11 cellular contexts compared by ENCODE assay signal in genomic region chr13:50914848-50915247, GRCh38. TPM values are rescaled to one million over a fixed set of nuclear protein-coding genes. Genes with fewer than 3 reads are reported as not detected.
DNase-seq lines count a peak whose midpoint lies in the region; ATAC-seq and TF ChIP-seq lines count a peak whose summit lies in the region.
"Had no signal": no experiment of that assay in that cellular context is flagged by ENCODE, and none has a peak within 500 bp of the region (broad histone marks: within the 10 kb centered on the region; RNA-seq: fewer than 3 reads in every experiment).

No MANE protein-coding gene starts in this region.

- H3K36me3 Mint-ChIP-seq in activated CD4-positive, alpha-beta T cell treated with anti-CD3 and anti-CD28 coated beads, Interleukin-2, amount 10 ng/mL, durations not matched to agents 24 days and 14 days (ENCODE audit: low read depth): peaks cover 15% of the 10 kb centered on the region
- peaks cover 5% of the 10 kb centered on the region for H3K36me3 Mint-ChIP-seq in stimulated activated effector memory CD8-positive, alpha-beta T cell treated with anti-CD3 and anti-CD28 coated beads, Interleukin-12 subunit alpha, Interleukin-12 subunit beta, amount 100 ng/mL, for 72 hours

- intact Hi-C loops in activated CD4-positive, alpha-beta T cell treated with anti-CD3 and anti-CD28 coated beads, Interleukin-2, amount 10 ng/mL, durations not matched to agents 24 days and 14 days (cut with micrococcal nuclease): loop anchor here (5.0 to 10.0 kb wide), 4 partner anchors 200 to 688 kb away; no protein-coding TSS in a partner anchor
- intact Hi-C loops in ovary (cut with DNase I): loop anchor here in 2 of 4 donors (5.0 to 10.0 kb wide), 2 partner anchors 830 to 833 kb away; no protein-coding TSS in a partner anchor

- no peak overlapping the region for H3K4me3 ChIP-seq in ovary
- H3K4me3 ChIP-seq: testis had no signal

- peak overlapping the region; percentile 26 for H3K4me3 Mint-ChIP-seq in activated CD4-positive, alpha-beta T cell treated with anti-CD3 and anti-CD28 coated beads, Interleukin-2, amount 10 ng/mL, durations not matched to agents 24 days and 14 days
- peak overlapping the region; percentile 8 for H3K4me3 Mint-ChIP-seq in stimulated activated effector memory CD8-positive, alpha-beta T cell treated with anti-CD3 and anti-CD28 coated beads, Interleukin-12 subunit alpha, Interleukin-12 subunit beta, amount 100 ng/mL, for 72 hours

- no peaks in the 10 kb centered on the region for H3K36me3 ChIP-seq in ovary

- peaks cover 6% of the 10 kb centered on the region for H3K4me1 ChIP-seq in ovary (ENCODE audit: insufficient read depth)

- H3K27ac Mint-ChIP-seq in activated CD4-positive, alpha-beta T cell treated with anti-CD3 and anti-CD28 coated beads, Interleukin-2, amount 10 ng/mL, durations not matched to agents 24 days and 14 days: peak overlapping the region; percentile 20
- peak overlapping the region; percentile 32 for H3K27ac Mint-ChIP-seq in stimulated activated effector memory CD8-positive, alpha-beta T cell treated with anti-CD3 and anti-CD28 coated beads, Interleukin-12 subunit alpha, Interleukin-12 subunit beta, amount 100 ng/mL, for 72 hours

- 26 to 44% (median 31%) methylated on average over 1 of the region's 1 CpG for WGBS in ovary, 3 donors

- H3K9me3 ChIP-seq in ovary: no peaks in the 10 kb centered on the region
- H3K9me3 ChIP-seq: testis had no signal

- peak; percentile 82 for ATAC-seq in stimulated activated effector memory CD8-positive, alpha-beta T cell treated with anti-CD3 and anti-CD28 coated beads, Interleukin-12 subunit alpha, Interleukin-12 subunit beta, amount 100 ng/mL, for 72 hours
- ATAC-seq in GM21737 (IDR thresholded peaks at IDR 0.05; ENCODE audit: unreplicated experiment): no peak

- no peaks in the 10 kb centered on the region for H3K27me3 Mint-ChIP-seq in activated CD4-positive, alpha-beta T cell treated with anti-CD3 and anti-CD28 coated beads, Interleukin-2, amount 10 ng/mL, durations not matched to agents 24 days and 14 days

- TF ChIP-seq CTCF in ovary (IDR thresholded peaks at IDR 0.05): no peak

- TF ChIP-seq POLR2A in ovary (IDR thresholded peaks at IDR 0.05): no peak

- no peak for TF ChIP-seq EP300 in ovary (IDR thresholded peaks at IDR 0.05)

- no peak overlapping the region for H3K27ac ChIP-seq in ovary

- peak; percentile 56 for DNase-seq in activated CD4-positive, alpha-beta T cell treated with anti-CD3 and anti-CD28 coated beads, Interleukin-2, amount 10 ng/mL, durations not matched to agents 24 days and 14 days
- DNase-seq in activated CD4-positive, alpha-beta T cell treated with anti-CD3 and anti-CD28 coated beads for 48 hours: no peak
- DNase-seq in LHCN-M2 (ENCODE audit: low read depth): peak; percentile 48
- DNase-seq in brain pericyte (ENCODE audit: low read depth, low spot score): peak; percentile 15
- DNase-seq in stimulated activated effector memory CD8-positive, alpha-beta T cell treated with anti-CD3 and anti-CD28 coated beads, Interleukin-12 subunit alpha, Interleukin-12 subunit beta, amount 100 ng/mL, for 72 hours (ENCODE audit: low spot score in 2 of 2): no peak
- DNase-seq in ovary: no peak
- no peak for DNase-seq in medulla oblongata (ENCODE audit: extremely low spot score)
- DNase-seq: ACHN, NCI-H187 treated with DMSO at 0.1 percent for 48 hours, testis had no signal

- H3K4me1 Mint-ChIP-seq in activated CD4-positive, alpha-beta T cell treated with anti-CD3 and anti-CD28 coated beads, Interleukin-2, amount 10 ng/mL, durations not matched to agents 24 days and 14 days: peaks cover 60% of the 10 kb centered on the region
- H3K4me1 Mint-ChIP-seq in stimulated activated effector memory CD8-positive, alpha-beta T cell treated with anti-CD3 and anti-CD28 coated beads, Interleukin-12 subunit alpha, Interleukin-12 subunit beta, amount 100 ng/mL, for 72 hours: peaks cover 74% of the 10 kb centered on the region

- H3K27me3 ChIP-seq in ovary: no peaks in the 10 kb centered on the region
- H3K27me3 ChIP-seq: testis had no signal

- H3K9me3 Mint-ChIP-seq in activated CD4-positive, alpha-beta T cell treated with anti-CD3 and anti-CD28 coated beads, Interleukin-2, amount 10 ng/mL, durations not matched to agents 24 days and 14 days: peaks cover 4% of the 10 kb centered on the region
- no peaks in the 10 kb centered on the region for H3K9me3 Mint-ChIP-seq in stimulated activated effector memory CD8-positive, alpha-beta T cell treated with anti-CD3 and anti-CD28 coated beads, Interleukin-12 subunit alpha, Interleukin-12 subunit beta, amount 100 ng/mL, for 72 hours

RNA-seq across cellular contexts. Expression of gene RNASEH2B, which starts 5.3 kb away (rescaled TPM):
- total RNA-seq in activated CD4-positive, alpha-beta T cell treated with anti-CD3 and anti-CD28 coated beads, Interleukin-2, amount 10 ng/mL, durations not matched to agents 24 days and 14 days: 57.9 and 61.0 TPM in 2 replicates
- total RNA-seq in LHCN-M2 (2014; rRNA removed) (72.6 and 83.4 TPM in 2 replicates), ovary (10 to 100 TPM; 43.3 to 88.7 (median 60.8) TPM)
- 27.6 TPM for polyA plus RNA-seq in LHCN-M2 (2012)
- polyA plus RNA-seq in ovary: 10 to 100 TPM; 27.5 to 52.7 TPM

Comparison
In these comparisons a context has a peak if more than half of its experiments do, and no peak if none do; other contexts are left out.
1. DNase-seq: peak in activated CD4-positive, alpha-beta T cell treated with anti-CD3 and anti-CD28 coated beads, Interleukin-2, amount 10 ng/mL, durations not matched to agents 24 days and 14 days (single experiment), LHCN-M2 (single experiment) and brain pericyte (single experiment); none in activated CD4-positive, alpha-beta T cell treated with anti-CD3 and anti-CD28 coated beads for 48 hours (single experiment), stimulated activated effector memory CD8-positive, alpha-beta T cell treated with anti-CD3 and anti-CD28 coated beads, Interleukin-12 subunit alpha, Interleukin-12 subunit beta, amount 100 ng/mL, for 72 hours (0 of 2), ovary (0 of 5) and medulla oblongata (single experiment).